In the genomic region with DNA sequence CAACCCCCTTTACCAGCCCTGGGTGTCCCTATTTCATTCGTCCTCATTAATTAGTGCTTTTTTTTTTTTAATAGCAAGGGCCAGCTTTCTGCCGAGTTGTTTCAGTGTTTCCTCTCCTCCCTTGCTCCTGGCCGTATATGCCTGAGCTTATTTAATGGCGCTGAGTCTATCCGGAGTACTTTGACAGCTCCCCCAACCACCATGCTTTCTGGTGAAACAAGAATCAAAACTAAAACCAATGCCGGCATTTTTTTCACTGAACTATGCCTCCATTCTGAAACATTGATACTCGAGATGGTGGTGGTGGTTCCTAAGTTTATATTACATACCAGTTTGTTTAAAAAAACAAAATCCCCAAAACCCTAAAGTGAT, we compare ENCODE assay signal across 8 cellular contexts. TPM values are rescaled to one million over a fixed set of nuclear protein-coding genes. Genes with fewer than 3 reads are reported as not detected.
A peak's percentile ranks its signal among the peaks of the same experiment; 100 is the strongest.
DNase-seq lines count a peak whose midpoint lies in the region; ATAC-seq and TF ChIP-seq lines count a peak whose summit lies in the region.

No MANE protein-coding gene starts in this region.

- POLR2A ChIA-PET in HEK293 (lab: Yijun Ruan, JAX): interaction anchor here (0.5 to 3.4 kb wide), 7 partner anchors 10 to 268 kb away, joined by 3 to 22 read pairs (median 4); partner anchors contain the start of gene GOPC

- H3K27me3 ChIP-seq in DOHH2 (ENCODE audit: control insufficient read depth, low read length) (peaks cover 41% of the 10 kb centered on the region), lung (ENCODE audit: control insufficient read depth, insufficient read depth) (no peaks in the 10 kb centered on the region), vagina (no peaks in the 10 kb centered on the region)

- peak; percentile 35 for DNase-seq in NOMO-1 treated with DMSO at 0.1 percent for 48 hours (lab: John Stamatoyannopoulos, UW; ENCODE audit: unreplicated experiment)
- DNase-seq in cardiac fibroblast (ENCODE audit: low read depth in 2 of 2): peak in 1 of 2 donors; percentile 46
- no peak for DNase-seq in lung (ENCODE audit: low spot score)
- no peak for DNase-seq in vagina (ENCODE audit: extremely low spot score in 2 of 2)
- DNase-seq in foreskin melanocyte: no peak

- H3K4me1 ChIP-seq in DOHH2 (ENCODE audit: control insufficient read depth, low read length) (no peaks in the 10 kb centered on the region), HEK293 (ENCODE audit: control insufficient read depth, insufficient read depth, low read length) (no peaks in the 10 kb centered on the region), lung (ENCODE audit: control insufficient read depth in 2 of 2, insufficient read depth in 2 of 2, low read length in 2 of 2) (peaks cover 0 to 4% of the 10 kb centered on the region in 2 donors), vagina (peaks cover 41% of the 10 kb centered on the region)

- no peak for TF ChIP-seq POLR2A in vagina (IDR thresholded peaks at IDR 0.05)

- 0 to 1% methylated on average over 7 of the region's 7 CpGs for WGBS in lung, 2 donors

- H4K20me1 ChIP-seq in DOHH2 (ENCODE audit: control insufficient read depth, insufficient read depth, low read depth, low read length): no peaks in the 10 kb centered on the region

- no peaks in the 10 kb centered on the region for H3K79me2 ChIP-seq in DOHH2 (ENCODE audit: control insufficient read depth, low read length)

- H3K9me3 ChIP-seq in DOHH2 (ENCODE audit: control insufficient read depth, insufficient read depth, low read length) (0 out of 2 replicates have a peak, but pooled peaks cover 4% of the 10 kb centered on the region), HEK293 (ENCODE audit: control insufficient read depth, insufficient read depth, low read depth, low read length) (no peaks in the 10 kb centered on the region), lung (ENCODE audit: control insufficient read depth in 2 of 2, insufficient read depth in 1 of 2, low read length in 1 of 2) (no peaks in the 10 kb centered on the region), vagina (no peaks in the 10 kb centered on the region)

- no peaks in the 10 kb centered on the region for H3K9me2 ChIP-seq in DOHH2 (replicated peaks; ENCODE audit: control insufficient read depth, low read length)

- no peak for TF ChIP-seq CTCF in DOHH2 (IDR thresholded peaks at IDR 0.05; ENCODE audit: low read depth, low read length, poor library complexity, severe bottlenecking)
- TF ChIP-seq CTCF in HEK293 (tag by site-specific recombination; IDR thresholded peaks at IDR 0.05): no peak
- TF ChIP-seq CTCF in cardiac fibroblast (IDR thresholded peaks at IDR 0.05; ENCODE audit: low read depth, low read length): no peak
- TF ChIP-seq CTCF in lung (IDR thresholded peaks at IDR 0.05; ENCODE audit: control extremely low read depth, extremely low read depth): no peak
- no peak for TF ChIP-seq CTCF in vagina (IDR thresholded peaks at IDR 0.05)

- CTCF ChIA-PET in HEK293 (lab: Yijun Ruan, JAX): interaction anchor here (0.6 to 2.5 kb wide), 5 partner anchors 13 to 1281 kb away, joined by 4 to 13 read pairs (median 4); no protein-coding TSS in a partner anchor

- no peaks in the 10 kb centered on the region for H3F3A ChIP-seq in DOHH2 (ENCODE audit: control insufficient read depth, insufficient read depth)

- H3K4me3 ChIP-seq in DOHH2 (ENCODE audit: low read length) (no peak overlapping the region), HEK293 (ENCODE audit: low read depth, low read length) (peak overlapping the region; percentile 85), cardiac fibroblast (replicated peaks in 1 of 2; ENCODE audit: low read depth in 2 of 2, low read length in 2 of 2) (peak overlapping the region; percentile 77 to 84), lung (peak overlapping the region; percentile 48), vagina (peak overlapping the region; percentile 52 to 84)

- intact Hi-C loops in vagina (cut with DNase I): no loop called here

- H3K36me3 ChIP-seq in DOHH2 (ENCODE audit: control insufficient read depth, low read length) (no peaks in the 10 kb centered on the region), HEK293 (ENCODE audit: control insufficient read depth in 2 of 2, insufficient read depth in 1 of 2, low read length in 2 of 2) (peaks cover 0 to 12% of the 10 kb centered on the region in 2 experiments; a peak in 1 of 3 replicates), lung (ENCODE audit: control insufficient read depth in 2 of 2, insufficient read depth in 2 of 2, low read length in 2 of 2) (no peaks in the 10 kb centered on the region), vagina (no peaks in the 10 kb centered on the region)

- ATAC-seq in lung (ENCODE audit: insufficient read depth, low FRiP score) (no peak), HG03095 (IDR thresholded peaks at IDR 0.05; ENCODE audit: unreplicated experiment) (no peak)

- peak overlapping the region; percentile 64 for H3K4me2 ChIP-seq in DOHH2 (ENCODE audit: low read length)

- H3K27ac ChIP-seq in DOHH2 (ENCODE audit: low read depth, low read length): no peak overlapping the region
- peak overlapping the region; percentile 73 for H3K27ac ChIP-seq in HEK293 (ENCODE audit: extremely low read depth, low read depth, low read length)
- H3K27ac ChIP-seq in lung (ENCODE audit: low read depth in 1 of 2, low read length in 1 of 2): peak overlapping the region; percentile 90 to 95
- H3K27ac ChIP-seq in vagina: peak overlapping the region; percentile 92

TF ChIP-seq in HEK293, 187 proteins besides CTCF, POLR2A, EP300 and RAD21:
- TF ChIP-seq MZF1 (tag by site-specific recombination; IDR thresholded peaks at IDR 0.05; ENCODE audit: borderline replicate concordance) (peak; percentile 15; the same call in 1 of the 2 replicates), ZNF211 (tag by site-specific recombination; IDR thresholded peaks at IDR 0.05; ENCODE audit: low read depth) (no peak), ZNF660 (tag by site-specific recombination; IDR thresholded peaks at IDR 0.05) (0 out of 2 replicates have a peak, but pooled peaks have one; percentile 6), ZXDB (tag by site-specific recombination; IDR thresholded peaks at IDR 0.05) (no peak), ZFP69B (tag by site-specific recombination; IDR thresholded peaks at IDR 0.05) (0 out of 2 replicates have a peak, but pooled peaks have one; percentile 3)
- TF ChIP-seq, protein P1, sequence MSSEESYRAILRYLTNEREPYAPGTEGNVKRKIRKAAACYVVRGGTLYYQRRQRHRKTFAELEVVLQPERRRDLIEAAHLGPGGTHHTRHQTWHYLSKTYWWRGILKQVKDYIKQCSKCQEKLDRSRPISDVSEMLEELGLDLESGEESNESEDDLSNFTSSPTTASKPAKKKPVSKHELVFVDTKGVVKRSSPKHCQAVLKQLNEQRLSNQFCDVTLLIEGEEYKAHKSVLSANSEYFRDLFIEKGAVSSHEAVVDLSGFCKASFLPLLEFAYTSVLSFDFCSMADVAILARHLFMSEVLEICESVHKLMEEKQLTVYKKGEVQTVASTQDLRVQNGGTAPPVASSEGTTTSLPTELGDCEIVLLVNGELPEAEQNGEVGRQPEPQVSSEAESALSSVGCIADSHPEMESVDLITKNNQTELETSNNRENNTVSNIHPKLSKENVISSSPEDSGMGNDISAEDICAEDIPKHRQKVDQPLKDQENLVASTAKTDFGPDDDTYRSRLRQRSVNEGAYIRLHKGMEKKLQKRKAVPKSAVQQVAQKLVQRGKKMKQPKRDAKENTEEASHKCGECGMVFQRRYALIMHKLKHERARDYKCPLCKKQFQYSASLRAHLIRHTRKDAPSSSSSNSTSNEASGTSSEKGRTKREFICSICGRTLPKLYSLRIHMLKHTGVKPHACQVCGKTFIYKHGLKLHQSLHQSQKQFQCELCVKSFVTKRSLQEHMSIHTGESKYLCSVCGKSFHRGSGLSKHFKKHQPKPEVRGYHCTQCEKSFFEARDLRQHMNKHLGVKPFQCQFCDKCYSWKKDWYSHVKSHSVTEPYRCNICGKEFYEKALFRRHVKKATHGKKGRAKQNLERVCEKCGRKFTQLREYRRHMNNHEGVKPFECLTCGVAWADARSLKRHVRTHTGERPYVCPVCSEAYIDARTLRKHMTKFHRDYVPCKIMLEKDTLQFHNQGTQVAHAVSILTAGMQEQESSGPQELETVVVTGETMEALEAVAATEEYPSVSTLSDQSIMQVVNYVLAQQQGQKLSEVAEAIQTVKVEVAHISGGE (tag by site-specific recombination; conservative IDR thresholded peaks at IDR 0.05; ENCODE audit: low read depth): peak; percentile 18; the same call in 1 of the 2 replicates
- TF ChIP-seq, protein P2, sequence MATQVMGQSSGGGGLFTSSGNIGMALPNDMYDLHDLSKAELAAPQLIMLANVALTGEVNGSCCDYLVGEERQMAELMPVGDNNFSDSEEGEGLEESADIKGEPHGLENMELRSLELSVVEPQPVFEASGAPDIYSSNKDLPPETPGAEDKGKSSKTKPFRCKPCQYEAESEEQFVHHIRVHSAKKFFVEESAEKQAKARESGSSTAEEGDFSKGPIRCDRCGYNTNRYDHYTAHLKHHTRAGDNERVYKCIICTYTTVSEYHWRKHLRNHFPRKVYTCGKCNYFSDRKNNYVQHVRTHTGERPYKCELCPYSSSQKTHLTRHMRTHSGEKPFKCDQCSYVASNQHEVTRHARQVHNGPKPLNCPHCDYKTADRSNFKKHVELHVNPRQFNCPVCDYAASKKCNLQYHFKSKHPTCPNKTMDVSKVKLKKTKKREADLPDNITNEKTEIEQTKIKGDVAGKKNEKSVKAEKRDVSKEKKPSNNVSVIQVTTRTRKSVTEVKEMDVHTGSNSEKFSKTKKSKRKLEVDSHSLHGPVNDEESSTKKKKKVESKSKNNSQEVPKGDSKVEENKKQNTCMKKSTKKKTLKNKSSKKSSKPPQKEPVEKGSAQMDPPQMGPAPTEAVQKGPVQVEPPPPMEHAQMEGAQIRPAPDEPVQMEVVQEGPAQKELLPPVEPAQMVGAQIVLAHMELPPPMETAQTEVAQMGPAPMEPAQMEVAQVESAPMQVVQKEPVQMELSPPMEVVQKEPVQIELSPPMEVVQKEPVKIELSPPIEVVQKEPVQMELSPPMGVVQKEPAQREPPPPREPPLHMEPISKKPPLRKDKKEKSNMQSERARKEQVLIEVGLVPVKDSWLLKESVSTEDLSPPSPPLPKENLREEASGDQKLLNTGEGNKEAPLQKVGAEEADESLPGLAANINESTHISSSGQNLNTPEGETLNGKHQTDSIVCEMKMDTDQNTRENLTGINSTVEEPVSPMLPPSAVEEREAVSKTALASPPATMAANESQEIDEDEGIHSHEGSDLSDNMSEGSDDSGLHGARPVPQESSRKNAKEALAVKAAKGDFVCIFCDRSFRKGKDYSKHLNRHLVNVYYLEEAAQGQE (tag by site-specific recombination; IDR thresholded peaks at IDR 0.05): peak; percentile 7; the same call in 1 of the 2 replicates

RNA-seq across cellular contexts. Expression of gene DCBLD1, which starts 1.2 kb away (rescaled TPM):
- 10 to 100 TPM; 14.6 to 38.1 TPM for total RNA-seq in lung
- 10 to 100 TPM; 10.0 to 11.4 TPM for polyA plus RNA-seq in lung
- total RNA-seq in vagina: 14.2 TPM

RNA-seq across cellular contexts. Expression of gene ROS1, which starts 57.9 kb away (rescaled TPM):
- total RNA-seq in lung: 100 to 1,000 TPM in 1 of 2 donors, 10 to 100 TPM in 1; 73.7 to 263 TPM
- 10 to 100 TPM; 15.5 to 45.0 TPM for polyA plus RNA-seq in lung
- not detected for total RNA-seq in vagina

Comparison
In these comparisons a context has a peak if more than half of its experiments do, and no peak if none do; other contexts are left out.
1. RNA of gene ROS1, which starts 57.9 kb away (total RNA-seq): 73.7 to 263 TPM in lung; not detected in vagina (single experiment); every median in the first group is over 10 times any median in the second.